Comparison of ENCODE assay signal across 9 cellular contexts in the genomic region with DNA sequence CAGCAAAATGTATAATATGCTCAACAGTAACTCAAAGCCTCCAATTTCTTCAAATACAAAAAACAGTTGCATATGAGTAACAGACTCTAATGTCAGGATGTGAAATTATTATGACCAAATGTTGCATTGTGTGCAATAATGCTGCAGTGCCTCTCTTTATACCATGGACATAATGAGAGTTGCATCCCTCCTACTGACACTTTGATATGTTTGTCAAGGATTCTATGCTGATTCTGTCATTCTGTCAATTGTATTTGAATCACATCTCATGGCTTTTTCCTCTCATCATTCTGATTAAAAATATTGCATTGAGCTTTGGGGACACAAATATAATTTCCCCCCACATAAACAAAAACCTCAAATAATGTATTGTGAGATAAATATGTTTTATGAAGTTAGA.
"Had no signal": no experiment of that assay in that cellular context is flagged by ENCODE, and none has a peak within 500 bp of the region (broad histone marks: within the 10 kb centered on the region; RNA-seq: fewer than 3 reads in every experiment).

No MANE protein-coding gene starts in this region.

- H3K9me3 Mint-ChIP-seq: GM23338, H9, HFFc6 had no signal

- H3K27ac ChIP-seq: GM23248 had no signal

- H3K4me2 ChIP-seq: GM23338 had no signal

- H3K4me3 Mint-ChIP-seq: GM23338, H9, HFFc6 had no signal

- DNase-seq: GM23248, GOT3, H7, H9, HCEC 1CT, HFFc6 had no signal

- H3K27ac Mint-ChIP-seq: GM23338, H9, HFFc6 had no signal

- H2AFZ ChIP-seq: GM23248, GM23338 had no signal

- H3K4me3 ChIP-seq: GM23248, GM23338, HAP-1 had no signal

- H3K4me1 Mint-ChIP-seq: GM23338, H9 had no signal

- H3K4me1 ChIP-seq: HAP-1 had no signal

- H3K9me3 ChIP-seq: HAP-1 had no signal

- ATAC-seq: GM23338, HCT116 had no signal

- H3K9ac ChIP-seq: GM23248 had no signal

- H3K36me3 ChIP-seq: HAP-1 had no signal
